In genomic region chrX:24466025-24466424, GRCh38 we compare ENCODE assay signal across 9 cellular contexts. TPM values are rescaled to one million over a fixed set of nuclear protein-coding genes. Genes with fewer than 3 reads are reported as not detected.
DNase-seq lines count a peak whose midpoint lies in the region; ATAC-seq, FAIRE-seq and TF ChIP-seq lines count a peak whose summit lies in the region.
"Had no signal": no experiment of that assay in that cellular context is flagged by ENCODE, and none has a peak within 500 bp of the region (broad histone marks: within the 10 kb centered on the region; RNA-seq: fewer than 3 reads in every experiment).

No MANE protein-coding gene starts in this region.

- H3K4me1 Mint-ChIP-seq in CD4-positive, CD25-positive, alpha-beta regulatory T cell, result peaks cover 0 to 48% (median 21%) of the 10 kb centered on the region in 4 donors
- peaks cover 23 to 35% (median 34%) of the 10 kb centered on the region in 3 donors for H3K4me1 Mint-ChIP-seq in IgD-negative memory B cell

- no peak for ATAC-seq in CD4-positive, CD25-positive, alpha-beta regulatory T cell (ENCODE audit: low read depth in 2 of 2)
- no peak for ATAC-seq in GM18907 (IDR thresholded peaks at IDR 0.05; ENCODE audit: unreplicated experiment)

- peak overlapping the region; percentile 81 for H3K4me3 ChIP-seq in CD4-positive, CD25-positive, alpha-beta regulatory T cell (ENCODE audit: low read depth, low read length)
- H3K4me3 ChIP-seq in dorsolateral prefrontal cortex (peak overlapping the region; percentile 38 to 82 (median 72)), neutrophil (ENCODE audit: low read depth in 1 of 2, low read length in 1 of 2) (peak overlapping the region; percentile 74 to 76)

- TF ChIP-seq CTCF in dorsolateral prefrontal cortex (IDR thresholded peaks at IDR 0.05 in 54 of 56, conservative IDR thresholded peaks at IDR 0.05 in 2 of 56; ENCODE audit: low read depth in 1 of 56, partially characterized antibody in 56 of 56), result no peak
- TF ChIP-seq CTCF in neutrophil (IDR thresholded peaks at IDR 0.05), result no peak

- H3K27me3 ChIP-seq in CD4-positive, CD25-positive, alpha-beta regulatory T cell (ENCODE audit: control insufficient read depth, insufficient read depth, low read length), result no peaks in the 10 kb centered on the region
- H3K27me3 ChIP-seq in dorsolateral prefrontal cortex (peaks cover 0 to 20% (median 0%) of the 10 kb centered on the region in 45 donors), neutrophil (no peaks in the 10 kb centered on the region)
- H3K27me3 ChIP-seq: MG63 had no signal

- DNase-seq in CD4-positive, CD25-positive, alpha-beta regulatory T cell, result no peak
- DNase-seq in dorsolateral prefrontal cortex, result no peak
- no peak for DNase-seq in RCC 7860 (ENCODE audit: low spot score)
- DNase-seq in AG20443 (ENCODE audit: low spot score), result no peak
- no peak for DNase-seq in stimulated activated CD8-positive, alpha-beta memory T cell treated with anti-CD3 and anti-CD28 coated beads, Interleukin-4, amount 100 ng/mL, for 48 hours
- DNase-seq: MG63 had no signal

- peak overlapping the region; percentile 48 to 89 (median 75) for H3K27ac Mint-ChIP-seq in CD4-positive, CD25-positive, alpha-beta regulatory T cell
- peak overlapping the region in 2 of 3 donors; percentile 72 to 92 for H3K27ac Mint-ChIP-seq in IgD-negative memory B cell

- H3K4me1 ChIP-seq in CD4-positive, CD25-positive, alpha-beta regulatory T cell (ENCODE audit: control insufficient read depth, insufficient read depth, low read length, poor library complexity, severe bottlenecking), result peaks cover 23% of the 10 kb centered on the region
- H3K4me1 ChIP-seq in neutrophil (ENCODE audit: control insufficient read depth in 1 of 2, insufficient read depth in 1 of 2, low read depth in 1 of 2, low read length in 1 of 2), result peaks cover 26 to 36% of the 10 kb centered on the region in 2 experiments

- H3K27ac ChIP-seq in CD4-positive, CD25-positive, alpha-beta regulatory T cell (ENCODE audit: insufficient read depth, low read length, poor library complexity, severe bottlenecking), result peak overlapping the region; percentile 86
- H3K27ac ChIP-seq in dorsolateral prefrontal cortex (peak overlapping the region in 21 of 59 donors; percentile 21 to 90 (median 69)), neutrophil (peak overlapping the region; percentile 91)

- intact Hi-C loops in dorsolateral prefrontal cortex (cut with DNase I), result no loop called here

- H3K4me3 Mint-ChIP-seq in CD4-positive, CD25-positive, alpha-beta regulatory T cell, result peak overlapping the region; percentile 80 to 88 (median 84)
- H3K4me3 Mint-ChIP-seq in IgD-negative memory B cell, result peak overlapping the region; percentile 78 to 93 (median 86)

- H3K9me3 Mint-ChIP-seq in CD4-positive, CD25-positive, alpha-beta regulatory T cell, result no peaks in the 10 kb centered on the region
- no peaks in the 10 kb centered on the region for H3K9me3 Mint-ChIP-seq in IgD-negative memory B cell

- H3K36me3 Mint-ChIP-seq in CD4-positive, CD25-positive, alpha-beta regulatory T cell, result no peaks in the 10 kb centered on the region
- no peaks in the 10 kb centered on the region for H3K36me3 Mint-ChIP-seq in IgD-negative memory B cell

- H3K36me3 ChIP-seq in CD4-positive, CD25-positive, alpha-beta regulatory T cell (ENCODE audit: control insufficient read depth, insufficient read depth, low read length), result no peaks in the 10 kb centered on the region
- no peaks in the 10 kb centered on the region for H3K36me3 ChIP-seq in neutrophil
- H3K36me3 ChIP-seq: MG63 had no signal

- FAIRE-seq in RCC 7860 (lab: Jason Lieb, UNC), result no peak

- no peaks in the 10 kb centered on the region for H3K27me3 Mint-ChIP-seq in CD4-positive, CD25-positive, alpha-beta regulatory T cell
- no peaks in the 10 kb centered on the region for H3K27me3 Mint-ChIP-seq in IgD-negative memory B cell

- H3K9me3 ChIP-seq in CD4-positive, CD25-positive, alpha-beta regulatory T cell (ENCODE audit: control insufficient read depth in 2 of 2, low read length in 2 of 2), result no peaks in the 10 kb centered on the region
- no peaks in the 10 kb centered on the region for H3K9me3 ChIP-seq in neutrophil
- H3K9me3 ChIP-seq: MG63 had no signal

RNA-seq across cellular contexts. Expression of gene PDK3, which starts 0.9 kb away (rescaled TPM):
- total RNA-seq in CD4-positive, CD25-positive, alpha-beta regulatory T cell, result 11.3 TPM
- polyA plus RNA-seq in CD4-positive, CD25-positive, alpha-beta regulatory T cell, result 10 to 100 TPM; 29.7 to 33.9 (median 33.4) TPM
- polyA plus RNA-seq in IgD-negative memory B cell, result 29.3 TPM
- total RNA-seq in dorsolateral prefrontal cortex, result 10 to 100 TPM; 17.9 to 81.3 (median 52.4) TPM
